In genomic region chr7:143259765-143260164, GRCh38 we compare ENCODE assay signal across 21 cellular contexts. TPM values are rescaled to one million over a fixed set of nuclear protein-coding genes. Genes with fewer than 3 reads are reported as not detected.
DNase-seq lines count a peak whose midpoint lies in the region; ATAC-seq and TF ChIP-seq lines count a peak whose summit lies in the region.
"Had no signal": no experiment of that assay in that cellular context is flagged by ENCODE, and none has a peak within 500 bp of the region (broad histone marks: within the 10 kb centered on the region; RNA-seq: fewer than 3 reads in every experiment).

No MANE protein-coding gene starts in this region.

- no peaks in the 10 kb centered on the region for H3K27me3 Mint-ChIP-seq in T-helper 2 cell treated with Interferon-gamma antibody and Interleukin-4, amounts not matched to agents 5 μg/mL and 100 μg/mL, for 36 hours (ENCODE audit: low read depth)
- H3K27me3 Mint-ChIP-seq in activated CD8-positive, alpha-beta T cell treated with anti-CD3 and anti-CD28 coated beads for 36 hours: no peaks in the 10 kb centered on the region
- H3K27me3 Mint-ChIP-seq in memory B cell: no peaks in the 10 kb centered on the region

- intact Hi-C loops in HCT116 (cut with micrococcal nuclease): loop anchor here (5.0 kb wide), 1 partner anchor 148 kb away; the partner anchor contains the start of gene EPHA1
- intact Hi-C loops in activated CD8-positive, alpha-beta T cell treated with anti-CD3 and anti-CD28 coated beads for 36 hours (cut with micrococcal nuclease): no loop called here
- intact Hi-C loops in posterior vena cava (cut with DNase I): no loop called here

- TF ChIP-seq RAD21 in HCT116 (IDR thresholded peaks at IDR 0.05; ENCODE audit: low read depth): no peak

- POLR2A ChIA-PET in HCT116 (lab: Charles Lee): no interaction called here
- POLR2A ChIA-PET in activated CD8-positive, alpha-beta T cell treated with anti-CD3 and anti-CD28 coated beads for 36 hours (lab: Charles Lee): interaction anchor here (0.6 to 1.0 kb wide), 2 partner anchors 19 to 39 kb away, joined by 3 to 4 read pairs; no protein-coding TSS in a partner anchor

- H2AFZ ChIP-seq in HCT116 (ENCODE audit: low read depth, low read length, poor library complexity, severe bottlenecking): peak overlapping the region; percentile 55

- no peaks in the 10 kb centered on the region for H3K9me3 ChIP-seq in HCT116 (ENCODE audit: control insufficient read depth in 1 of 2, insufficient read depth in 1 of 2, low read depth in 1 of 2, low read length in 2 of 2)
- H3K9me3 ChIP-seq: transverse colon had no signal

- H3K27ac Mint-ChIP-seq in T-helper 2 cell treated with Interferon-gamma antibody and Interleukin-4, amounts not matched to agents 5 μg/mL and 100 μg/mL, for 36 hours: peak overlapping the region; percentile 83
- peak overlapping the region; percentile 76 for H3K27ac Mint-ChIP-seq in activated CD8-positive, alpha-beta T cell treated with anti-CD3 and anti-CD28 coated beads for 36 hours
- peak overlapping the region; percentile 98 for H3K27ac Mint-ChIP-seq in memory B cell
- H3K27ac Mint-ChIP-seq: CD14-positive monocyte had no signal

- H3K9me2 ChIP-seq in HCT116 (ENCODE audit: insufficient read depth): no peaks in the 10 kb centered on the region

- DNase-seq in T-helper 2 cell treated with Interferon-gamma antibody and Interleukin-4, amounts not matched to agents 5 μg/mL and 100 μg/mL, for 36 hours (ENCODE audit: low spot score): no peak
- no peak for DNase-seq in T-helper 2 cell
- DNase-seq in HCT116 (ENCODE audit: low read depth, low spot score): peak; percentile 29
- DNase-seq in activated CD8-positive, alpha-beta T cell treated with anti-CD3 and anti-CD28 coated beads for 36 hours: no peak
- no peak for DNase-seq in memory B cell (ENCODE audit: low spot score in 2 of 2)
- DNase-seq in NCI-H2029 (lab: John Stamatoyannopoulos, UW): no peak
- DNase-seq in posterior vena cava (ENCODE audit: low spot score): no peak
- DNase-seq: 8988T; glutamatergic neuron; GOT3; NCI-H2029 treated with DMSO at 0.1 percent for 48 hours; NCI-H524 treated with DMSO at 0.1 percent for 48 hours; stimulated activated CD4-positive, alpha-beta T cell treated with anti-CD3 and anti-CD28 coated beads, Interleukin-4, amount 100 ng/mL, for 4 hours; transverse colon had no signal

- peaks cover 19% of the 10 kb centered on the region for H3K36me3 Mint-ChIP-seq in T-helper 2 cell treated with Interferon-gamma antibody and Interleukin-4, amounts not matched to agents 5 μg/mL and 100 μg/mL, for 36 hours (ENCODE audit: low read depth)
- H3K36me3 Mint-ChIP-seq in activated CD8-positive, alpha-beta T cell treated with anti-CD3 and anti-CD28 coated beads for 36 hours (ENCODE audit: low read depth): peaks cover 14% of the 10 kb centered on the region
- H3K36me3 Mint-ChIP-seq in memory B cell: peaks cover 4% of the 10 kb centered on the region

- H3K36me3 ChIP-seq in HCT116 (ENCODE audit: control insufficient read depth in 1 of 2, insufficient read depth in 2 of 2, low read length in 2 of 2): no peaks in the 10 kb centered on the region
- H3K36me3 ChIP-seq: transverse colon had no signal

- no peaks in the 10 kb centered on the region for H3K27me3 ChIP-seq in HCT116 (ENCODE audit: insufficient read depth, low read length)
- H3K27me3 ChIP-seq: transverse colon had no signal

- no peaks in the 10 kb centered on the region for H4K20me1 ChIP-seq in HCT116 (ENCODE audit: insufficient read depth)

- peaks cover 11% of the 10 kb centered on the region; the same call in 1 of the 2 replicates for H3K79me2 ChIP-seq in HCT116 (ENCODE audit: insufficient read depth, low read length)

- peaks cover 60% of the 10 kb centered on the region for H3K4me1 Mint-ChIP-seq in T-helper 2 cell treated with Interferon-gamma antibody and Interleukin-4, amounts not matched to agents 5 μg/mL and 100 μg/mL, for 36 hours (ENCODE audit: low read depth)
- peaks cover 57% of the 10 kb centered on the region for H3K4me1 Mint-ChIP-seq in activated CD8-positive, alpha-beta T cell treated with anti-CD3 and anti-CD28 coated beads for 36 hours (ENCODE audit: low read depth)
- H3K4me1 Mint-ChIP-seq in memory B cell: peaks cover 29% of the 10 kb centered on the region

- no peak for TF ChIP-seq CTCF in HCT116 (IDR thresholded peaks at IDR 0.05 in 2 of 3, conservative IDR thresholded peaks at IDR 0.05 in 1 of 3; ENCODE audit: borderline replicate concordance in 1 of 3, insufficient read depth in 1 of 3, low read depth in 2 of 3, low read length in 2 of 3)
- TF ChIP-seq CTCF in activated CD8-positive, alpha-beta T cell treated with anti-CD3 and anti-CD28 coated beads for 36 hours (IDR thresholded peaks at IDR 0.05): no peak

- CTCF ChIA-PET in HCT116 (lab: Charles Lee): interaction anchor here (0.7 kb wide), 1 partner anchor 19 kb away, joined by 5 read pairs; no protein-coding TSS in a partner anchor
- CTCF ChIA-PET in activated CD8-positive, alpha-beta T cell treated with anti-CD3 and anti-CD28 coated beads for 36 hours (lab: Charles Lee): interaction anchor here (0.7 to 5.9 kb wide), 4 partner anchors 13 to 46 kb away, joined by 3 to 48 read pairs (median 4); no protein-coding TSS in a partner anchor

- H3K4me2 ChIP-seq in HCT116 (ENCODE audit: low read length): peak overlapping the region; percentile 49

- peak overlapping the region; percentile 2 for H3K4me3 Mint-ChIP-seq in T-helper 2 cell treated with Interferon-gamma antibody and Interleukin-4, amounts not matched to agents 5 μg/mL and 100 μg/mL, for 36 hours
- no peak overlapping the region for H3K4me3 Mint-ChIP-seq in activated CD8-positive, alpha-beta T cell treated with anti-CD3 and anti-CD28 coated beads for 36 hours
- no peak overlapping the region for H3K4me3 Mint-ChIP-seq in memory B cell
- H3K4me3 Mint-ChIP-seq: CD14-positive monocyte had no signal

- H3K9me3 Mint-ChIP-seq in T-helper 2 cell treated with Interferon-gamma antibody and Interleukin-4, amounts not matched to agents 5 μg/mL and 100 μg/mL, for 36 hours: peaks cover 11% of the 10 kb centered on the region
- H3K9me3 Mint-ChIP-seq in activated CD8-positive, alpha-beta T cell treated with anti-CD3 and anti-CD28 coated beads for 36 hours: peaks cover 5% of the 10 kb centered on the region
- no peaks in the 10 kb centered on the region for H3K9me3 Mint-ChIP-seq in memory B cell

- no peak overlapping the region for H3K4me3 ChIP-seq in HCT116 (replicated peaks in 1 of 2; ENCODE audit: low read depth in 1 of 2, low read length in 2 of 2)
- H3K4me3 ChIP-seq: GM12878, transverse colon had no signal

- no TSS peak for BruUV-seq in HCT116 (replicated peaks; lab: Mats Ljungman, UMichigan)

- peaks cover 9 to 32% of the 10 kb centered on the region in 2 experiments; a peak in 3 of 4 replicates for H3K4me1 ChIP-seq in HCT116 (ENCODE audit: control insufficient read depth in 1 of 2, insufficient read depth in 2 of 2, low read length in 2 of 2)

- ATAC-seq in HCT116 (no peak), memory B cell (ENCODE audit: low read depth) (no peak), GM19463 (IDR thresholded peaks at IDR 0.05; ENCODE audit: unreplicated experiment) (no peak)
- ATAC-seq in activated CD8-positive, alpha-beta T cell treated with anti-CD3 and anti-CD28 coated beads for 36 hours: no peak
- ATAC-seq: GM12878 had no signal

- RAD21 ChIA-PET in HCT116 (lab: Charles Lee; ENCODE audit: low non-redundant PET in 1 of 2, low total read pairs in 2 of 2, uncharacterized antibody in 2 of 2, unreplicated experiment in 2 of 2): interaction anchor here in 1 of 2 experiments (0.6 kb wide), 1 partner anchor 444 kb away, joined by 3 read pairs; no protein-coding TSS in a partner anchor

- no peak for TF ChIP-seq POLR2A in HCT116 (IDR thresholded peaks at IDR 0.05; ENCODE audit: borderline replicate concordance, extremely low read depth, insufficient read depth, insufficient read length)

- no peak overlapping the region for H3K27ac ChIP-seq in HCT116 (ENCODE audit: low read depth, low read length)

- no peak overlapping the region for H3K9ac ChIP-seq in HCT116 (ENCODE audit: low read length)

TF ChIP-seq in HCT116, 20 proteins besides CTCF, POLR2A, EP300 and RAD21 (continues in another document):
- peak; percentile 69 for TF ChIP-seq JUND (IDR thresholded peaks at IDR 0.05)
- TF ChIP-seq EZH2 (IDR thresholded peaks at IDR 0.05): no peak
- peak; percentile 42 for TF ChIP-seq SP1 (IDR thresholded peaks at IDR 0.05; ENCODE audit: low read depth)

RNA-seq across cellular contexts. Expression of gene GSTK1, which starts 3.5 kb away (rescaled TPM):
- total RNA-seq in HCT116 (2021; ENCODE audit: unreplicated experiment) (83.6 TPM), posterior vena cava (10 to 100 TPM; 68.6 to 94.5 TPM)
- 61.7 and 84.4 TPM in 2 replicates for polyA plus RNA-seq in HCT116 (2012)
- total RNA-seq in activated CD8-positive, alpha-beta T cell treated with anti-CD3 and anti-CD28 coated beads for 36 hours: 100 to 1,000 TPM; 163 to 171 TPM

RNA-seq across cellular contexts. Expression of gene TMEM139, which starts 25.0 kb away (rescaled TPM):
- total RNA-seq in HCT116 (2021; ENCODE audit: unreplicated experiment) (9.9 TPM), posterior vena cava (under 1 TPM in 1 of 2 donors, not detected in 1; 0.29 TPM)
- polyA plus RNA-seq in HCT116 (2012): 4.1 and 5.3 TPM in 2 replicates
- 1 to 10 TPM; 1.6 to 2.0 TPM for total RNA-seq in activated CD8-positive, alpha-beta T cell treated with anti-CD3 and anti-CD28 coated beads for 36 hours
- total RNA-seq: G401, HT1080 had no signal
- polyA plus RNA-seq: CD14-positive monocyte, GM12878 had no signal

RNA-seq across cellular contexts. Expression of gene CASP2, which starts 28.4 kb away (rescaled TPM):
- total RNA-seq in HCT116 (2021; ENCODE audit: unreplicated experiment): 64.1 TPM
- polyA plus RNA-seq in HCT116 (2012): 21.4 and 22.9 TPM in 2 replicates
- 10 to 100 TPM; 79.6 to 80.9 TPM for total RNA-seq in activated CD8-positive, alpha-beta T cell treated with anti-CD3 and anti-CD28 coated beads for 36 hours
- 10 to 100 TPM; 16.1 to 19.9 TPM for total RNA-seq in posterior vena cava

RNA-seq across cellular contexts. Expression of gene TAS2R40, which starts 37.9 kb away (rescaled TPM):
- total RNA-seq in HCT116 (2021; ENCODE audit: unreplicated experiment) (not detected), posterior vena cava (not detected)
- polyA plus RNA-seq in HCT116 (2012): not detected in 2 replicates
- total RNA-seq in activated CD8-positive, alpha-beta T cell treated with anti-CD3 and anti-CD28 coated beads for 36 hours: not detected
- total RNA-seq: epithelial cell of proximal tubule, G401, GM12878, HT1080, M059J, transverse colon had no signal
- polyA plus RNA-seq: GM12878 had no signal

RNA-seq across cellular contexts. Expression of gene CLCN1, which starts 56.1 kb away (rescaled TPM):
- total RNA-seq in HCT116 (2021; ENCODE audit: unreplicated experiment): 0.47 TPM
- polyA plus RNA-seq in HCT116 (2012): 0.56 and 0.94 TPM in 2 replicates
- under 1 TPM in 1 of 2 experiments, not detected in 1; 0.09 TPM for total RNA-seq in activated CD8-positive, alpha-beta T cell treated with anti-CD3 and anti-CD28 coated beads for 36 hours
- total RNA-seq in posterior vena cava: under 1 TPM in 1 of 2 donors, not detected in 1; 0.05 TPM
- total RNA-seq: epithelial cell of proximal tubule, G401, GM12878, HT1080, M059J, transverse colon had no signal
